Comparison of ENCODE assay signal across 25 cellular contexts in genomic region chr17:5933430-5933829, GRCh38.
"Had no signal": no experiment of that assay in that cellular context is flagged by ENCODE, and none has a peak within 500 bp of the region (broad histone marks: within the 10 kb centered on the region; RNA-seq: fewer than 3 reads in every experiment).

No MANE protein-coding gene starts in this region.

- H3K9me2 ChIP-seq: SK-N-SH had no signal

- H3K9me3 ChIP-seq: SJSA1, SK-N-SH had no signal

- H2AFZ ChIP-seq: PC-9 had no signal

- H3K9ac ChIP-seq: KMS-11, SK-N-SH had no signal

- DNase-seq: Karpas-422, NCI-H1048, NCI-H1092 treated with DMSO at 0.1 percent for 48 hours, NCI-H146, NCI-H1694, NCI-H187, NCI-H1930, NCI-H2029 treated with DMSO at 0.1 percent for 48 hours, NCI-H2081 treated with DMSO at 0.1 percent for 48 hours, NCI-H2107, NCI-H2171, NCI-H226, NCI-H446 treated with DMSO at 0.1 percent for 48 hours, NCI-H510A, NCI-H524, NCI-H526, PC-9, Right ventricle myocardium superior, SHP77 treated with DMSO at 0.1 percent for 48 hours, SK-N-SH, SW 1271 had no signal

- ATAC-seq: Panc1 had no signal

- H3K4me2 ChIP-seq: KMS-11, PC-9, SK-N-SH had no signal

- H3K27ac ChIP-seq: KMS-11, PC-9, SJSA1 had no signal

- H3K4me3 ChIP-seq: PC-9, SJSA1 had no signal

- H3K27me3 ChIP-seq: SJSA1 had no signal

- H3K4me1 ChIP-seq: SJSA1 had no signal

- H3K36me3 ChIP-seq: SJSA1 had no signal

- FAIRE-seq: RCC 7860 had no signal
